ENCODE assay signal across 10 cellular contexts in genomic region chr19:4279530-4280422, GRCh38. TPM values are rescaled to one million over a fixed set of nuclear protein-coding genes. Genes with fewer than 3 reads are reported as not detected.
DNase-seq lines count a peak whose midpoint lies in the region; ATAC-seq and TF ChIP-seq lines count a peak whose summit lies in the region.
"Had no signal": no experiment of that assay in that cellular context is flagged by ENCODE, and none has a peak within 500 bp of the region (broad histone marks: within the 10 kb centered on the region; RNA-seq: fewer than 3 reads in every experiment).

No MANE protein-coding gene starts in this region.

- H3K27ac ChIP-seq in ascending aorta: no peak overlapping the region
- H3K27ac ChIP-seq in lower lobe of right lung: no peak overlapping the region
- no peak overlapping the region for H3K27ac ChIP-seq in testis
- H3K27ac ChIP-seq in PC-3 (ENCODE audit: low read length): no peak overlapping the region
- H3K27ac ChIP-seq: neutrophil had no signal

- POLR2A ChIA-PET in PC-3 (lab: Charles Lee; ENCODE audit: unreplicated experiment): no interaction called here

- TF ChIP-seq POLR2A in testis (IDR thresholded peaks at IDR 0.05): no peak

- H3K4me2 ChIP-seq in PC-3 (ENCODE audit: low read length): no peak overlapping the region

- H3K9me3 Mint-ChIP-seq in activated T-cell treated with anti-CD3 and anti-CD28 coated beads, Interleukin-2, amount 50 U/mL, for 72 hours: no peaks in the 10 kb centered on the region

- no peak overlapping the region for H3K9ac ChIP-seq in PC-3 (ENCODE audit: low read length)

- H3K4me3 ChIP-seq in ascending aorta: peak overlapping the region; percentile 33 to 44
- H3K4me3 ChIP-seq in lower lobe of right lung: peak overlapping the region; percentile 14
- peak overlapping the region; percentile 9 to 26 for H3K4me3 ChIP-seq in testis
- no peak overlapping the region for H3K4me3 ChIP-seq in PC-3 (ENCODE audit: low read length)

- no TSS peak for BruUV-seq in PC-3 (replicated peaks; lab: Mats Ljungman, UMichigan)

- no peaks in the 10 kb centered on the region for H3K9me2 ChIP-seq in PC-3 (replicated peaks; ENCODE audit: low read length)

- intact Hi-C loops in ascending aorta (cut with DNase I): no loop called here
- intact Hi-C loops in lower lobe of right lung (cut with DNase I): no loop called here
- intact Hi-C loops in testis (cut with DNase I; ENCODE audit: low total_unique reads): loop anchor here (10.0 kb wide), 1 partner anchor 75 kb away; no protein-coding TSS in a partner anchor
- intact Hi-C loops in PC-3 (cut with micrococcal nuclease): no loop called here

- no peaks in the 10 kb centered on the region for H3F3A ChIP-seq in PC-3 (ENCODE audit: low read length, unreplicated experiment)

- H3K27me3 ChIP-seq in ascending aorta: peaks cover 22% of the 10 kb centered on the region
- H3K27me3 ChIP-seq in lower lobe of right lung (ENCODE audit: low read depth): peaks cover 61% of the 10 kb centered on the region
- H3K27me3 ChIP-seq in testis: no peaks in the 10 kb centered on the region
- H3K27me3 ChIP-seq in PC-3 (ENCODE audit: low read length): peaks cover 9% of the 10 kb centered on the region

- peaks cover 0 to 2% of the 10 kb centered on the region in 2 donors for H3K36me3 Mint-ChIP-seq in activated T-cell treated with anti-CD3 and anti-CD28 coated beads, Interleukin-2, amount 50 U/mL, for 72 hours (ENCODE audit: insufficient read depth in 2 of 2)

- 2 to 4% methylated on average over 44 to 47 of the region's 71 CpGs for WGBS in testis, 2 donors

- no peak overlapping the region for H3K27ac Mint-ChIP-seq in activated T-cell treated with anti-CD3 and anti-CD28 coated beads, Interleukin-2, amount 50 U/mL, for 72 hours

- DNase-seq in activated T-cell treated with anti-CD3 and anti-CD28 coated beads, Interleukin-2, amount 50 U/mL, for 72 hours: no peak
- DNase-seq in activated T-cell treated with anti-CD3 and anti-CD28 coated beads, Interleukin-2, amount 50 U/mL, for 1 hour: no peak
- DNase-seq in ascending aorta (ENCODE audit: low spot score in 2 of 2) (no peak), lower lobe of right lung (no peak), testis (no peak), ecto neural progenitor cell (ENCODE audit: low spot score) (no peak), NCI-H2196 (lab: John Stamatoyannopoulos, UW; ENCODE audit: unreplicated experiment) (no peak), PC-3 (no peak)
- DNase-seq: C1 segment of cervical spinal cord had no signal

- TF ChIP-seq CTCF in ascending aorta (IDR thresholded peaks at IDR 0.05) (no peak), lower lobe of right lung (IDR thresholded peaks at IDR 0.05) (no peak), testis (IDR thresholded peaks at IDR 0.05) (no peak), PC-3 (conservative IDR thresholded peaks at IDR 0.05; ENCODE audit: low read depth, low read length) (no peak)

- H3K9me3 ChIP-seq in ascending aorta (no peaks in the 10 kb centered on the region), lower lobe of right lung (no peaks in the 10 kb centered on the region), testis (no peaks in the 10 kb centered on the region), PC-3 (ENCODE audit: low read length) (no peaks in the 10 kb centered on the region)
- H3K9me3 ChIP-seq: neutrophil had no signal

- no peaks in the 10 kb centered on the region for H3K36me3 ChIP-seq in ascending aorta
- no peaks in the 10 kb centered on the region for H3K36me3 ChIP-seq in lower lobe of right lung
- no peaks in the 10 kb centered on the region for H3K36me3 ChIP-seq in testis (ENCODE audit: low read depth, missing control alignments)
- H3K36me3 ChIP-seq in PC-3 (ENCODE audit: low read depth, low read length): no peaks in the 10 kb centered on the region
- H3K36me3 ChIP-seq: neutrophil had no signal

- H3K79me2 ChIP-seq in PC-3 (ENCODE audit: low read length): no peaks in the 10 kb centered on the region

- H2AFZ ChIP-seq in PC-3 (ENCODE audit: low read length): no peak overlapping the region

- peaks cover 20% of the 10 kb centered on the region for H3K27me3 Mint-ChIP-seq in activated T-cell treated with anti-CD3 and anti-CD28 coated beads, Interleukin-2, amount 50 U/mL, for 72 hours (ENCODE audit: low read depth)

- ATAC-seq in activated T-cell treated with anti-CD3 and anti-CD28 coated beads, Interleukin-2, amount 50 U/mL, for 72 hours (replicated peaks in 1 of 2): peak; percentile 25 to 28
- ATAC-seq in lower lobe of right lung: peak in 1 of 2 donors; percentile 23
- ATAC-seq in PC-3: no peak

- CTCF ChIA-PET in PC-3 (lab: Charles Lee): no interaction called here

- H4K20me1 ChIP-seq in PC-3 (ENCODE audit: low read length): no peaks in the 10 kb centered on the region

- H3K4me1 Mint-ChIP-seq in activated T-cell treated with anti-CD3 and anti-CD28 coated beads, Interleukin-2, amount 50 U/mL, for 72 hours (ENCODE audit: low read depth): peaks cover 5% of the 10 kb centered on the region

- H3K4me1 ChIP-seq in ascending aorta: peaks cover 6 to 8% of the 10 kb centered on the region in 2 donors
- H3K4me1 ChIP-seq in lower lobe of right lung: peaks cover 8% of the 10 kb centered on the region
- H3K4me1 ChIP-seq in testis: peaks cover 10% of the 10 kb centered on the region
- no peaks in the 10 kb centered on the region for H3K4me1 ChIP-seq in PC-3 (ENCODE audit: insufficient read depth, low read length)

- H3K4me3 Mint-ChIP-seq in activated T-cell treated with anti-CD3 and anti-CD28 coated beads, Interleukin-2, amount 50 U/mL, for 72 hours: peak overlapping the region; percentile 65 to 77

RNA-seq across cellular contexts. Expression of gene SHD, which starts 0.7 kb away (rescaled TPM):
- total RNA-seq in activated T-cell treated with anti-CD3 and anti-CD28 coated beads, Interleukin-2, amount 50 U/mL, for 72 hours: not detected
- total RNA-seq in ascending aorta (not detected), lower lobe of right lung (not detected), testis (1 to 10 TPM in 1 of 2 donors, under 1 TPM in 1; 0.16 to 1.8 TPM), PC-3 (2014; rRNA removed) (0.11 TPM in 1 of 2 replicates, not detected in the other)
- 0.79 TPM for polyA plus RNA-seq in testis (ENCODE audit: insufficient read depth, low read depth, low replicate concordance)

RNA-seq across cellular contexts. Expression of gene TMIGD2, which starts 22.4 kb away (rescaled TPM):
- 10 to 100 TPM; 19.8 to 29.1 TPM for total RNA-seq in activated T-cell treated with anti-CD3 and anti-CD28 coated beads, Interleukin-2, amount 50 U/mL, for 72 hours
- total RNA-seq in ascending aorta (not detected), lower lobe of right lung (1.7 TPM), testis (1 to 10 TPM in 1 of 2 donors, under 1 TPM in 1; 0.47 to 1.1 TPM), PC-3 (2014; rRNA removed) (not detected in 2 replicates)
- polyA plus RNA-seq in testis (ENCODE audit: insufficient read depth, low read depth, low replicate concordance): 0.83 TPM

RNA-seq across cellular contexts. Expression of gene FSD1, which starts 24.6 kb away (rescaled TPM):
- 10 to 100 TPM; 17.1 to 22.8 TPM for total RNA-seq in activated T-cell treated with anti-CD3 and anti-CD28 coated beads, Interleukin-2, amount 50 U/mL, for 72 hours
- total RNA-seq in ascending aorta (not detected), lower lobe of right lung (0.62 TPM), testis (10 to 100 TPM; 24.1 to 24.9 TPM), PC-3 (2014; rRNA removed) (8.7 and 11.3 TPM in 2 replicates)
- 18.2 TPM for polyA plus RNA-seq in testis (ENCODE audit: insufficient read depth, low read depth, low replicate concordance)

RNA-seq across cellular contexts. Expression of gene YJU2, which starts 32.9 kb away (rescaled TPM):
- 10 to 100 TPM; 27.3 to 32.7 TPM for total RNA-seq in activated T-cell treated with anti-CD3 and anti-CD28 coated beads, Interleukin-2, amount 50 U/mL, for 72 hours
- total RNA-seq in ascending aorta (64.6 TPM), lower lobe of right lung (16.7 TPM), testis (10 to 100 TPM; 26.1 to 36.6 TPM), PC-3 (2014; rRNA removed) (33.1 and 45.6 TPM in 2 replicates)
- 31.1 TPM for polyA plus RNA-seq in testis (ENCODE audit: insufficient read depth, low read depth, low replicate concordance)

RNA-seq across cellular contexts. Expression of gene EBI3, which starts 50.5 kb away (rescaled TPM):
- 10 to 100 TPM; 21.8 to 29.9 TPM for total RNA-seq in activated T-cell treated with anti-CD3 and anti-CD28 coated beads, Interleukin-2, amount 50 U/mL, for 72 hours
- total RNA-seq in ascending aorta: not detected
- total RNA-seq in lower lobe of right lung: 1.7 TPM
- total RNA-seq in testis: 1 to 10 TPM; 1.3 to 8.4 TPM
- 1.9 TPM for polyA plus RNA-seq in testis (ENCODE audit: insufficient read depth, low read depth, low replicate concordance)
- not detected in 2 replicates for total RNA-seq in PC-3 (2014; rRNA removed)
